ENCODE assay signal across 10 cellular contexts in genomic region chr20:1793821-1794220, GRCh38.
"Had no signal": no experiment of that assay in that cellular context is flagged by ENCODE, and none has a peak within 500 bp of the region (broad histone marks: within the 10 kb centered on the region; RNA-seq: fewer than 3 reads in every experiment).

No MANE protein-coding gene starts in this region.

- FAIRE-seq: H1, H54, HTR-8/SVneo had no signal

- DNase-seq: H9, HCEC 1CT, HFFc6, Karpas-422, KBM-7 had no signal

- H3K4me2 ChIP-seq: GM23338, KMS-11 had no signal

- H2AFZ ChIP-seq: GM23338 had no signal

- ATAC-seq: GM23338 had no signal

- H3K4me3 ChIP-seq: GM23338 had no signal

- H3K27ac ChIP-seq: KMS-11 had no signal

- H3K9ac ChIP-seq: KMS-11 had no signal
